ENCODE assay signal across 9 cellular contexts in the genomic region with DNA sequence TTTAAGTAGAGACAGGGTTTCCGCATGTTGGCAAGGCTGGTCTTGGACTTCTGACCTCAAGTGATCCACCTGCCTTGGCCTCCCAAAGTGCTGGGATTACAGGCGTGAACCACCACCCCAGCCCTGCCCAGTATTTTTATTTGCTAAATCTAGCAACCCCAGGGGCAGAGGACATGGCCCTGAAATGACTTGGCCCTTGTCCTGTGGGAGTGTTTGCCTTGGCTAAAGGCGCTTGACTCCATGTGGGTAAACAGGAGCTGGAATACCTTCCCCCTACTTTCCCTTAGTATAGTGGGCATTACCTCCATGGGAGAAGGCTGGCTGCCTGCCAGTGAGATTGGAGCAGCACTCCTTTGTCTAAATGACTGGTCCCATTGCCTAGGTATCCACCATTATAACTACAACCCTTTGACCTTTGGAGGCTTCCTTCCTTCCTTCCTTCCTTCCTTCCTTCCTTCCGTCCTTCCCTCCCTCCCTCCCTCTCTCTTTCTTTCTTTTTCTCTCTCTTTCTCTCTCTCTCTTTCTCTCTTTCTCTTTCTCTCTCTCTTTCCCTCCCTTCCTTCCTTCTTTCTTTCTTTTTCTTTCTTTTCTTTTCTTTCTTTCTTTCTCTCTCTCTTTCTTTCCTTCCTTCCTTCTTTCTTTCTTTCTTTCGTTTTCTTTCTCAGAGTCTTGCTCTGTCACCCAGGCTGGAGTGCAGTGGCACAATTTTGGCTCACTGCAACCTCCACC. TPM values are rescaled to one million over a fixed set of nuclear protein-coding genes. Genes with fewer than 3 reads are reported as not detected.
DNase-seq lines count a peak whose midpoint lies in the region; ATAC-seq and TF ChIP-seq lines count a peak whose summit lies in the region.
"Not testable (repeated sequence)": the region's sequence is repeated elsewhere in the genome, so short reads cannot be mapped to it uniquely, and the experiment has no call there.
"Had no signal": no experiment of that assay in that cellular context is flagged by ENCODE, and none has a peak within 500 bp of the region (broad histone marks: within the 10 kb centered on the region; RNA-seq: fewer than 3 reads in every experiment).

No MANE protein-coding gene starts in this region.

- not testable (repeated sequence) for TF ChIP-seq POLR2A in IMR-90 (IDR thresholded peaks at IDR 0.05; ENCODE audit: low read depth, low read length); body of pancreas (IDR thresholded peaks at IDR 0.05)

- DNase-seq in DMS 273 (lab: John Stamatoyannopoulos, UW; ENCODE audit: unreplicated experiment), result peak; percentile 36
- not testable (repeated sequence) for DNase-seq in IMR-90; stimulated activated naive CD8-positive, alpha-beta T cell treated with anti-CD3 and anti-CD28 coated beads, Interleukin-15, amount 100 ng/mL, for 72 hours
- DNase-seq in NCI-H146 (lab: John Stamatoyannopoulos, UW), result peak; percentile 22
- DNase-seq in NCI-H69 (lab: John Stamatoyannopoulos, UW), result peak; percentile 76
- peak; percentile 57 to 63 for DNase-seq in SHP77 (lab: John Stamatoyannopoulos, UW)
- DNase-seq in body of pancreas, result peak; percentile 73 to 90 (median 80)

- not testable (repeated sequence) for BruUV-seq in IMR-90 (replicated peaks; lab: Mats Ljungman, UMichigan)

- H3K36me3 ChIP-seq in IMR-90 (ENCODE audit: control insufficient read depth, insufficient read depth, low read length); body of pancreas (replicated peaks in 1 of 2; ENCODE audit: insufficient read depth in 1 of 2, low read depth in 2 of 2); liver (ENCODE audit: control insufficient read depth in 4 of 4, insufficient read depth in 3 of 4, low read depth in 1 of 4, low read length in 3 of 4): not testable (repeated sequence)

- H2BK15ac ChIP-seq in IMR-90 (ENCODE audit: low read depth, low read length), result not testable (repeated sequence)

- not testable (repeated sequence) for H4K91ac ChIP-seq in IMR-90 (ENCODE audit: insufficient read depth, low read depth, low read length)

- not testable (repeated sequence) for H3K4me3 ChIP-seq in IMR-90 (ENCODE audit: insufficient read depth, low read depth, low read length); body of pancreas; liver (ENCODE audit: low read depth in 1 of 3, low read length in 3 of 3)

- not testable (repeated sequence) for ATAC-seq in IMR-90 (ENCODE audit: low read depth); stimulated activated naive CD8-positive, alpha-beta T cell treated with anti-CD3 and anti-CD28 coated beads, Interleukin-15, amount 100 ng/mL, for 72 hours
- peak; percentile 89 for ATAC-seq in body of pancreas

- H2BK5ac ChIP-seq in IMR-90 (ENCODE audit: low read depth, low read length, poor library complexity, severe bottlenecking), result not testable (repeated sequence)

- not testable (repeated sequence) for TF ChIP-seq CTCF in IMR-90 (conservative IDR thresholded peaks at IDR 0.05; ENCODE audit: low read depth, low read length); body of pancreas (IDR thresholded peaks at IDR 0.05); liver (IDR thresholded peaks at IDR 0.05; ENCODE audit: low read depth, low read length, missing input control)

- H3K4ac ChIP-seq in IMR-90 (ENCODE audit: low read depth, low read length), result not testable (repeated sequence)

- H3K27ac ChIP-seq in IMR-90 (ENCODE audit: insufficient read depth, low read length); body of pancreas; liver (ENCODE audit: low read depth in 1 of 2, low read length in 2 of 2): not testable (repeated sequence)

- not testable (repeated sequence) for H3K23ac ChIP-seq in IMR-90 (ENCODE audit: low read depth, low read length)

- H3K4me1 Mint-ChIP-seq in stimulated activated naive CD8-positive, alpha-beta T cell treated with anti-CD3 and anti-CD28 coated beads, Interleukin-15, amount 100 ng/mL, for 72 hours, result not testable (repeated sequence)

- H3K14ac ChIP-seq in IMR-90 (replicated peaks; ENCODE audit: low read depth, low read length), result not testable (repeated sequence)

- H2BK120ac ChIP-seq in IMR-90 (ENCODE audit: low read depth, low read length), result not testable (repeated sequence)

- POLR2A ChIA-PET in IMR-90 (lab: Charles Lee; ENCODE audit: unreplicated experiment), result not testable (repeated sequence)

- not testable (repeated sequence) for H3K18ac ChIP-seq in IMR-90 (ENCODE audit: low read depth, low read length)

- not testable (repeated sequence) for H3K27me3 Mint-ChIP-seq in stimulated activated naive CD8-positive, alpha-beta T cell treated with anti-CD3 and anti-CD28 coated beads, Interleukin-15, amount 100 ng/mL, for 72 hours

- in situ Hi-C loops in IMR-90 (cut with MboI; ENCODE audit: low sequenced_read_pairs), result not testable (repeated sequence)

- not testable (repeated sequence) for H4K5ac ChIP-seq in IMR-90 (ENCODE audit: low read depth, low read length)

- H2AK9ac ChIP-seq in IMR-90 (replicated peaks; ENCODE audit: low read depth, low read length, poor library complexity), result not testable (repeated sequence)

- not testable (repeated sequence) for H3K9ac ChIP-seq in IMR-90 (ENCODE audit: low read depth, low read length); liver (ENCODE audit: low read depth in 1 of 2, low read length in 2 of 2)

- not testable (repeated sequence) for TF ChIP-seq RAD21 in IMR-90 (IDR thresholded peaks at IDR 0.05; ENCODE audit: low read length)
- TF ChIP-seq RAD21 in liver (IDR thresholded peaks at IDR 0.05), result peak; percentile 57 to 66

- not testable (repeated sequence) for H3K9me1 ChIP-seq in IMR-90 (ENCODE audit: insufficient read depth, low read length)

- H2BK20ac ChIP-seq in IMR-90 (ENCODE audit: low read depth, low read length), result not testable (repeated sequence)

- H3K4me2 ChIP-seq in IMR-90 (ENCODE audit: low read depth, low read length), result not testable (repeated sequence)

- not testable (repeated sequence) for H2AFZ ChIP-seq in IMR-90 (replicated peaks; ENCODE audit: low read length, poor library complexity)

- H3K9me3 ChIP-seq in IMR-90 (ENCODE audit: control insufficient read depth, insufficient read depth, low read length); body of pancreas; liver (ENCODE audit: control insufficient read depth in 4 of 4, low read length in 3 of 4): not testable (repeated sequence)

- CTCF ChIA-PET in IMR-90 (lab: Yijun Ruan, JAX), result not testable (repeated sequence)

- H2AK5ac ChIP-seq in IMR-90 (ENCODE audit: low read depth, low read length), result peak overlapping the region; percentile 39; the same call in 1 of the 2 replicates

- H4K8ac ChIP-seq in IMR-90 (ENCODE audit: low read depth in 2 of 2, low read length in 2 of 2), result not testable (repeated sequence)

- H3K4me1 ChIP-seq in IMR-90 (ENCODE audit: control insufficient read depth, insufficient read depth, low read length); liver (ENCODE audit: control insufficient read depth in 4 of 4, insufficient read depth in 4 of 4, low read length in 3 of 4): not testable (repeated sequence)
- peaks cover 11% of the 10 kb centered on the region for H3K4me1 ChIP-seq in body of pancreas

- dilution Hi-C loops in IMR-90 (cut with HindIII; ENCODE audit: low sequenced_read_pairs, unreplicated experiment), result not testable (repeated sequence)

- peak overlapping the region; percentile 15 to 86 for H3K27ac Mint-ChIP-seq in stimulated activated naive CD8-positive, alpha-beta T cell treated with anti-CD3 and anti-CD28 coated beads, Interleukin-15, amount 100 ng/mL, for 72 hours

- WGBS in IMR-90 (ENCODE audit: extremely low coverage in 2 of 2, insufficient read length in 1 of 2), 2 experiments, result 74% methylated on average over 3 of the region's 5 CpGs; no CpG with 5 or more reads in 1 of the 2 experiments
- WGBS in body of pancreas, 2 donors, result 43 to 58% methylated on average over 5 of the region's 5 CpGs
- WGBS in liver, result 46% methylated on average over 5 of the region's 5 CpGs

- not testable (repeated sequence) for H3K56ac ChIP-seq in IMR-90 (ENCODE audit: extremely low read depth, insufficient read depth, low read length)

- H4K20me1 ChIP-seq in IMR-90 (ENCODE audit: insufficient read depth, low read length), result not testable (repeated sequence)

- not testable (repeated sequence) for H3K9me3 Mint-ChIP-seq in stimulated activated naive CD8-positive, alpha-beta T cell treated with anti-CD3 and anti-CD28 coated beads, Interleukin-15, amount 100 ng/mL, for 72 hours

- H3K79me1 ChIP-seq in IMR-90 (ENCODE audit: low read depth in 1 of 2, low read length in 2 of 2), result not testable (repeated sequence)

- H3K4me3 Mint-ChIP-seq in stimulated activated naive CD8-positive, alpha-beta T cell treated with anti-CD3 and anti-CD28 coated beads, Interleukin-15, amount 100 ng/mL, for 72 hours, result not testable (repeated sequence)

- intact Hi-C loops in IMR-90 (cut with micrococcal nuclease); body of pancreas (cut with DNase I): not testable (repeated sequence)

- peaks cover 12% of the 10 kb centered on the region for H3K27me3 ChIP-seq in IMR-90 (ENCODE audit: control insufficient read depth, insufficient read depth, low read length)
- H3K27me3 ChIP-seq in body of pancreas; liver (ENCODE audit: control insufficient read depth in 4 of 4, insufficient read depth in 4 of 4, low read length in 3 of 4): not testable (repeated sequence)

TF ChIP-seq in liver, 16 proteins besides CTCF, POLR2A, EP300 and RAD21 (continues in another document):
- TF ChIP-seq YY1 (IDR thresholded peaks at IDR 0.05) (peak; percentile 90), FOXA2 (IDR thresholded peaks at IDR 0.05) (peak; percentile 97), RXRA (IDR thresholded peaks at IDR 0.05) (peak; percentile 98 to 99), JUND (IDR thresholded peaks at IDR 0.05) (peak; percentile 75 to 87), HNF4A (conservative IDR thresholded peaks at IDR 0.05) (peak; percentile 98)

RNA-seq across cellular contexts. Expression of a gene that starts 15.5 kb away (rescaled TPM):
- total RNA-seq in IMR-90 (2012; rRNA removed) (2.5 and 3.2 TPM in 2 replicates), body of pancreas (10 to 100 TPM in 1 of 2 donors, 1 to 10 TPM in 1; 4.4 to 10.9 TPM), liver (1 to 10 TPM; 6.3 to 9.3 TPM)
- polyA plus RNA-seq in IMR-90 (2012; rRNA removed) (9.6 and 11.3 TPM in 2 replicates), liver (10 to 100 TPM in 1 of 2 donors, 1 to 10 TPM in 1; 6.9 to 16.0 TPM)
- 9.4 and 14.0 TPM in 2 replicates for polyA plus RNA-seq in IMR-90 (2012; cell fraction: cytosol; rRNA removed)
- 9.7 and 11.2 TPM in 2 replicates for polyA plus RNA-seq in IMR-90 (2012; cell fraction: nucleus; rRNA removed; ENCODE audit: low replicate concordance)
- total RNA-seq: MCF 10A had no signal

RNA-seq across cellular contexts. Expression of a gene that starts 57.7 kb away (rescaled TPM):
- 3.6 and 4.5 TPM in 2 replicates for total RNA-seq in IMR-90 (2012; rRNA removed)
- polyA plus RNA-seq in IMR-90 (2012; rRNA removed), result 13.5 and 14.4 TPM in 2 replicates
- 9.9 and 15.1 TPM in 2 replicates for polyA plus RNA-seq in IMR-90 (2012; cell fraction: cytosol; rRNA removed)
- 19.7 and 24.6 TPM in 2 replicates for polyA plus RNA-seq in IMR-90 (2012; cell fraction: nucleus; rRNA removed; ENCODE audit: low replicate concordance)
- total RNA-seq in body of pancreas, result 10 to 100 TPM; 20.8 to 23.7 TPM
- 10 to 100 TPM in 1 of 2 donors, 1 to 10 TPM in 1; 5.2 to 17.8 TPM for total RNA-seq in liver
- 10 to 100 TPM; 11.3 to 15.2 TPM for polyA plus RNA-seq in liver
